In genomic region chr18:48859311-48860275, GRCh38 we compare ENCODE assay signal across 12 cellular contexts.
DNase-seq lines count a peak whose midpoint lies in the region; ATAC-seq and TF ChIP-seq lines count a peak whose summit lies in the region.
"Had no signal": no experiment of that assay in that cellular context is flagged by ENCODE, and none has a peak within 500 bp of the region (broad histone marks: within the 10 kb centered on the region; RNA-seq: fewer than 3 reads in every experiment).

No MANE protein-coding gene starts in this region.

- DNase-seq in C1 segment of cervical spinal cord (lab: John Stamatoyannopoulos, UW) (peak in 13 of 14 donors; percentile 54 to 92 (median 81)), NT2/D1 (ENCODE audit: low read depth, low spot score) (no peak), glutamatergic neuron (peak; percentile 89), T-helper 2 cell (no peak), OCI-M1 (lab: John Stamatoyannopoulos, UW) (no peak)
- no peak for DNase-seq in stimulated activated CD4-positive, alpha-beta T cell treated with anti-CD3 and anti-CD28 coated beads, Interleukin-1b, Interleukin-23, amount 100 ng/mL, for 48 hours
- DNase-seq: activated T-cell treated with anti-CD3 and anti-CD28 coated beads, Interleukin-2, amount 50 U/mL, for 48 hours; NCI-H1105 treated with DMSO at 0.1 percent for 48 hours had no signal

- H3K4me1 ChIP-seq in NT2/D1 (ENCODE audit: insufficient read depth, insufficient read length) = peaks cover 20% of the 10 kb centered on the region

- peaks cover 4% of the 10 kb centered on the region; the same call in 1 of the 2 replicates for H3K9me3 ChIP-seq in NT2/D1 (ENCODE audit: insufficient read depth, low read length)
- H3K9me3 ChIP-seq in neural cell (ENCODE audit: low read length) = no peaks in the 10 kb centered on the region

- H3K36me3 Mint-ChIP-seq in glutamatergic neuron (ENCODE audit: unreplicated experiment) = peaks cover 6% of the 10 kb centered on the region

- TF ChIP-seq EP300 in neural cell (conservative IDR thresholded peaks at IDR 0.05; ENCODE audit: poor library complexity, severe bottlenecking) = no peak

- peak overlapping the region; percentile 65 for H3K9ac ChIP-seq in NT2/D1 (ENCODE audit: insufficient read length, low read depth)
- peak overlapping the region; percentile 50 for H3K9ac ChIP-seq in neural cell (ENCODE audit: low read length)

- H3K4me3 ChIP-seq in NT2/D1 (ENCODE audit: insufficient read length, low read depth) = peak overlapping the region; percentile 27
- H3K4me3 ChIP-seq in neural cell (ENCODE audit: low read length) = peak overlapping the region; percentile 35
- H3K4me3 ChIP-seq: lung had no signal

- H3K36me3 ChIP-seq in NT2/D1 (ENCODE audit: insufficient read depth, insufficient read length, low read length) (peaks cover 10% of the 10 kb centered on the region), neural cell (ENCODE audit: insufficient read depth, low read length) (no peaks in the 10 kb centered on the region)

- H3K27ac ChIP-seq in neural cell (ENCODE audit: low read length) = peak overlapping the region; percentile 49

- no peaks in the 10 kb centered on the region for H3K79me2 ChIP-seq in neural cell (replicated peaks; ENCODE audit: insufficient read depth, low read length)

- H3K9me2 ChIP-seq in neural cell (ENCODE audit: insufficient read depth, low read length) = no peaks in the 10 kb centered on the region

- peak overlapping the region; percentile 3 for H2AFZ ChIP-seq in neural cell (ENCODE audit: low read depth, low read length)

- peaks cover 37% of the 10 kb centered on the region for H3K27me3 Mint-ChIP-seq in glutamatergic neuron (ENCODE audit: unreplicated experiment)

- H3K27me3 ChIP-seq in NT2/D1 (ENCODE audit: insufficient read depth, insufficient read length) = no peaks in the 10 kb centered on the region
- H3K27me3 ChIP-seq in neural cell (ENCODE audit: insufficient read depth, low read depth, low read length) = no peaks in the 10 kb centered on the region

- TF ChIP-seq CTCF in glutamatergic neuron (IDR thresholded peaks at IDR 0.05; ENCODE audit: partially characterized antibody, unreplicated experiment) (no peak), neural cell (IDR thresholded peaks at IDR 0.05; ENCODE audit: poor library complexity, severe bottlenecking) (no peak)

- peaks cover 42% of the 10 kb centered on the region for H3K9me3 Mint-ChIP-seq in glutamatergic neuron (ENCODE audit: unreplicated experiment)

- ATAC-seq in HG03159 (IDR thresholded peaks at IDR 0.05; ENCODE audit: unreplicated experiment) = no peak

- TF ChIP-seq RAD21 in neural cell (conservative IDR thresholded peaks at IDR 0.05) = no peak

- peak overlapping the region; percentile 71 for H3K4me3 Mint-ChIP-seq in glutamatergic neuron (ENCODE audit: unreplicated experiment)
- H3K4me3 Mint-ChIP-seq: CD14-positive monocyte had no signal

- H4K20me1 ChIP-seq in neural cell (ENCODE audit: insufficient read depth) = no peaks in the 10 kb centered on the region

- H3F3A ChIP-seq in neural cell (ENCODE audit: insufficient read depth, low read length, poor library complexity, severe bottlenecking) = no peaks in the 10 kb centered on the region

- peaks cover 50% of the 10 kb centered on the region for H3K4me1 Mint-ChIP-seq in glutamatergic neuron (ENCODE audit: low read depth, unreplicated experiment)

- H3K4me2 ChIP-seq in neural cell (ENCODE audit: low read length) = no peak overlapping the region

- peak overlapping the region; percentile 99 for H3K27ac Mint-ChIP-seq in glutamatergic neuron (ENCODE audit: unreplicated experiment)

TF ChIP-seq in neural cell, 6 proteins besides CTCF, POLR2A, EP300 and RAD21:
- TF ChIP-seq EZH2 (IDR thresholded peaks at IDR 0.05; ENCODE audit: borderline replicate concordance, insufficient read depth, low read length, poor library complexity, severe bottlenecking) (no peak), MXI1 (conservative IDR thresholded peaks at IDR 0.05; ENCODE audit: poor library complexity, severe bottlenecking) (no peak), SMC3 (conservative IDR thresholded peaks at IDR 0.05; ENCODE audit: poor library complexity) (no peak), REST (IDR thresholded peaks at IDR 0.05; ENCODE audit: borderline replicate concordance) (no peak), TAF1 (IDR thresholded peaks at IDR 0.05; ENCODE audit: low read depth) (no peak), POLR2AphosphoS5 (IDR thresholded peaks at IDR 0.05) (no peak)

Comparison
In these comparisons a context has a peak if more than half of its experiments do, and no peak if none do; other contexts are left out.
1. DNase-seq: peak in C1 segment of cervical spinal cord (13 of 14) and glutamatergic neuron (single experiment); none in NT2/D1 (single experiment), T-helper 2 cell (0 of 5), stimulated activated CD4-positive, alpha-beta T cell treated with anti-CD3 and anti-CD28 coated beads, Interleukin-1b, Interleukin-23, amount 100 ng/mL, for 48 hours (single experiment) and OCI-M1 (single experiment).